In the genomic region with DNA sequence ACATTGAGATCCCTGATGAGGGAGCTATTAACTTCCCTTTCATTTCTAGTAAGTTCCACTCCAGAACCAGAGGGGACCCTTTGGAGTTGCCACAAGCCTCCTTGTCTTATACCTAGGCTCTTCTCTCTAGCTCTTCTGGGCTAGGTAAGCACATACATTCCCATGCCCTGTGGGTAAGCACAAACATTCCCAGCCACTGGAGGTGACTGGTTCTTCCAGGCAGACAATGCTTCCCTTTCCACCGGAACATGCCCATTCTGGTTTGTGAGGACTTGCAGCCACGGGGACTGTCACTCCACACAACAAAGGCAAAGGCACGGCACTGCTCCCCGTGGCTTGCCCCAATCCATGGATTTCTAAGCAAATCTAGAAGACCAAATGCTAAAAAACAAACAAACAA, we compare ENCODE assay signal across 25 cellular contexts.
DNase-seq lines count a peak whose midpoint lies in the region; ATAC-seq, FAIRE-seq and TF ChIP-seq lines count a peak whose summit lies in the region.
"Had no signal": no experiment of that assay in that cellular context is flagged by ENCODE, and none has a peak within 500 bp of the region (broad histone marks: within the 10 kb centered on the region; RNA-seq: fewer than 3 reads in every experiment).

No MANE protein-coding gene starts in this region.

- peaks cover 12% of the 10 kb centered on the region for H3K4me1 Mint-ChIP-seq in T-helper 2 cell treated with Interferon-gamma antibody and Interleukin-4, amounts not matched to agents 5 μg/mL and 100 μg/mL, for 36 hours (ENCODE audit: low read depth)
- H3K4me1 Mint-ChIP-seq: CD4-positive, CD25-positive, alpha-beta regulatory T cell; IgD-negative memory B cell had no signal

- no peak for TF ChIP-seq EP300 in suprapubic skin (IDR thresholded peaks at IDR 0.05)

- peaks cover 35% of the 10 kb centered on the region for H3K36me3 Mint-ChIP-seq in T-helper 2 cell treated with Interferon-gamma antibody and Interleukin-4, amounts not matched to agents 5 μg/mL and 100 μg/mL, for 36 hours (ENCODE audit: low read depth)
- H3K36me3 Mint-ChIP-seq: CD4-positive, CD25-positive, alpha-beta regulatory T cell; IgD-negative memory B cell had no signal

- ATAC-seq in HG02938 (IDR thresholded peaks at IDR 0.05; ENCODE audit: unreplicated experiment): no peak
- no peak for ATAC-seq in HG03135 (IDR thresholded peaks at IDR 0.05; ENCODE audit: unreplicated experiment)
- ATAC-seq: A549 had no signal

- no peak for TF ChIP-seq POLR2A in suprapubic skin (IDR thresholded peaks at IDR 0.05)

- FAIRE-seq in bronchial epithelial cell (lab: Jason Lieb, UNC): no peak
- FAIRE-seq: A549, GM12891, HTR-8/SVneo had no signal

- H3K36me3 ChIP-seq in bronchial epithelial cell (ENCODE audit: control insufficient read depth, insufficient read depth, low read length) (no peaks in the 10 kb centered on the region), suprapubic skin (no peaks in the 10 kb centered on the region)
- H3K36me3 ChIP-seq: BE2C had no signal

- WGBS in suprapubic skin: 57% methylated on average over 4 of the region's 4 CpGs

- no peak overlapping the region for H3K27ac Mint-ChIP-seq in T-helper 2 cell treated with Interferon-gamma antibody and Interleukin-4, amounts not matched to agents 5 μg/mL and 100 μg/mL, for 36 hours
- H3K27ac Mint-ChIP-seq: CD4-positive, CD25-positive, alpha-beta regulatory T cell; HFFc6; IgD-negative memory B cell had no signal

- H3K27me3 ChIP-seq in bronchial epithelial cell (ENCODE audit: control insufficient read depth, insufficient read depth, low read length): no peaks in the 10 kb centered on the region
- no peaks in the 10 kb centered on the region for H3K27me3 ChIP-seq in suprapubic skin
- H3K27me3 ChIP-seq: BE2C had no signal

- no peak overlapping the region for H3K4me3 Mint-ChIP-seq in T-helper 2 cell treated with Interferon-gamma antibody and Interleukin-4, amounts not matched to agents 5 μg/mL and 100 μg/mL, for 36 hours
- H3K4me3 Mint-ChIP-seq: CD4-positive, CD25-positive, alpha-beta regulatory T cell; H9; HFFc6; IgD-negative memory B cell had no signal

- H3K27ac ChIP-seq in suprapubic skin: peak overlapping the region; percentile 3
- H3K27ac ChIP-seq: A549, RWPE1 had no signal

- H3K9me3 ChIP-seq in suprapubic skin: no peaks in the 10 kb centered on the region
- H3K9me3 ChIP-seq: A549, BE2C had no signal

- TF ChIP-seq CTCF in bronchial epithelial cell (IDR thresholded peaks at IDR 0.05; ENCODE audit: insufficient read depth, low read length, severe bottlenecking) (no peak), suprapubic skin (IDR thresholded peaks at IDR 0.05) (no peak)

- H3K4me3 ChIP-seq in bronchial epithelial cell (ENCODE audit: low read depth, low read length): no peak overlapping the region
- no peak overlapping the region for H3K4me3 ChIP-seq in suprapubic skin
- H3K4me3 ChIP-seq: A549 had no signal

- DNase-seq in ELF-1 (ENCODE audit: low read depth, low spot score) (peak; percentile 77), bronchial epithelial cell (ENCODE audit: low read depth) (peak; percentile 53), islet precursor cell (peak; percentile 75), suprapubic skin (ENCODE audit: low spot score in 2 of 2) (no peak), D341Med (ENCODE audit: low spot score) (no peak)
- DNase-seq in T-helper 2 cell treated with Interferon-gamma antibody and Interleukin-4, amounts not matched to agents 5 μg/mL and 100 μg/mL, for 36 hours (ENCODE audit: low spot score): no peak
- DNase-seq: BE2C; CD4-positive, CD25-positive, alpha-beta regulatory T cell; DMS 273 treated with DMSO at 0.1 percent for 48 hours; DMS79 treated with DMSO at 0.1 percent for 48 hours; H9; HFFc6; NCI-H1105; NCI-H2029 treated with DMSO at 0.1 percent for 48 hours; NCI-H226; NCI-H510A treated with DMSO at 0.1 percent for 48 hours; NCI-H748 treated with DMSO at 0.1 percent for 48 hours; SHP77 treated with DMSO at 0.1 percent for 48 hours had no signal

- H3K27me3 Mint-ChIP-seq in T-helper 2 cell treated with Interferon-gamma antibody and Interleukin-4, amounts not matched to agents 5 μg/mL and 100 μg/mL, for 36 hours (ENCODE audit: low read depth): no peaks in the 10 kb centered on the region

- peaks cover 10% of the 10 kb centered on the region for H3K4me1 ChIP-seq in suprapubic skin
- H3K4me1 ChIP-seq: A549, BE2C had no signal

- H3K9me3 Mint-ChIP-seq in T-helper 2 cell treated with Interferon-gamma antibody and Interleukin-4, amounts not matched to agents 5 μg/mL and 100 μg/mL, for 36 hours: no peaks in the 10 kb centered on the region
- H3K9me3 Mint-ChIP-seq: H9, HFFc6, IgD-negative memory B cell had no signal

Comparison
In these comparisons a context has a peak if more than half of its experiments do, and no peak if none do; other contexts are left out.
1. DNase-seq: peak in ELF-1 (single experiment), bronchial epithelial cell (single experiment) and islet precursor cell (single experiment); none in suprapubic skin (0 of 2), T-helper 2 cell treated with Interferon-gamma antibody and Interleukin-4, amounts not matched to agents 5 μg/mL and 100 μg/mL, for 36 hours (single experiment) and D341Med (single experiment).